ENCODE assay signal across 16 cellular contexts in genomic region chr11:10506013-10506370, GRCh38. TPM values are rescaled to one million over a fixed set of nuclear protein-coding genes. Genes with fewer than 3 reads are reported as not detected.
DNase-seq lines count a peak whose midpoint lies in the region; ATAC-seq and TF ChIP-seq lines count a peak whose summit lies in the region.
"Had no signal": no experiment of that assay in that cellular context is flagged by ENCODE, and none has a peak within 500 bp of the region (broad histone marks: within the 10 kb centered on the region; RNA-seq: fewer than 3 reads in every experiment).

No MANE protein-coding gene starts in this region.

- H3K9me3 ChIP-seq in upper lobe of left lung = no peaks in the 10 kb centered on the region
- no peaks in the 10 kb centered on the region for H3K9me3 ChIP-seq in T-helper 17 cell (ENCODE audit: control insufficient read depth, low read length, poor library complexity, severe bottlenecking)
- H3K9me3 ChIP-seq: SK-N-SH had no signal

- TF ChIP-seq EP300 in upper lobe of left lung (IDR thresholded peaks at IDR 0.05) = no peak

- H3K27me3 ChIP-seq in upper lobe of left lung = no peaks in the 10 kb centered on the region

- H3K27ac Mint-ChIP-seq in T-helper 17 cell = no peak overlapping the region

- H3K4me3 Mint-ChIP-seq in T-helper 17 cell = no peak overlapping the region

- H3K4me1 Mint-ChIP-seq in T-helper 17 cell = no peaks in the 10 kb centered on the region

- DNase-seq in RWPE1 (ENCODE audit: low spot score) (peak; percentile 54), choroid plexus epithelial cell (ENCODE audit: low read depth) (peak; percentile 9), kidney tubule cell (ENCODE audit: low spot score) (peak; percentile 33), upper lobe of left lung (no peak), T-helper 17 cell (no peak), NCI-H82 (lab: John Stamatoyannopoulos, UW) (no peak), HT-29 (ENCODE audit: low spot score) (no peak)
- DNase-seq: COR-L47, EL, MM.1S, NCI-H1092 treated with DMSO at 0.1 percent for 48 hours, NCI-H187, PC-9, SHP77, SK-N-SH had no signal

- H3K36me3 ChIP-seq in upper lobe of left lung = peaks cover 0 to 16% (median 6%) of the 10 kb centered on the region in 4 donors

- H3K36me3 Mint-ChIP-seq in T-helper 17 cell (ENCODE audit: low read depth) = no peaks in the 10 kb centered on the region

- CTCF ChIA-PET in RWPE1 (lab: Yijun Ruan, JAX) = interaction anchor here (0.7 kb wide), 1 partner anchor 10 kb away, joined by 3 read pairs; no protein-coding TSS in a partner anchor

- peaks cover 3 to 8% (median 5%) of the 10 kb centered on the region in 4 donors for H3K4me1 ChIP-seq in upper lobe of left lung

- H3K27ac ChIP-seq in RWPE1 (no peak overlapping the region), upper lobe of left lung (peak overlapping the region in 3 of 4 donors; percentile 7 to 76 (median 51))
- H3K27ac ChIP-seq: KMS-11, PC-9 had no signal

- ATAC-seq in upper lobe of left lung (ENCODE audit: low FRiP score in 2 of 2) (no peak), T-helper 17 cell (no peak)

- no peak overlapping the region for H3K4me3 ChIP-seq in choroid plexus epithelial cell (ENCODE audit: low read depth, low read length)
- H3K4me3 ChIP-seq in upper lobe of left lung = no peak overlapping the region
- H3K4me3 ChIP-seq: PC-9 had no signal

- TF ChIP-seq CTCF in RWPE1 (conservative IDR thresholded peaks at IDR 0.05; ENCODE audit: low read depth) = no peak
- TF ChIP-seq CTCF in choroid plexus epithelial cell (conservative IDR thresholded peaks at IDR 0.05; ENCODE audit: low read depth, low read length) = no peak
- TF ChIP-seq CTCF in upper lobe of left lung (IDR thresholded peaks at IDR 0.05) = no peak

- POLR2A ChIA-PET in RWPE1 (lab: Yijun Ruan, JAX; ENCODE audit: low non-redundant PET) = no interaction called here

- TF ChIP-seq POLR2A in upper lobe of left lung (IDR thresholded peaks at IDR 0.05) = no peak

- H3K27me3 Mint-ChIP-seq in T-helper 17 cell = no peaks in the 10 kb centered on the region

RNA-seq across cellular contexts. Expression of gene RNF141, which starts 35.0 kb away (rescaled TPM):
- total RNA-seq in upper lobe of left lung (10 to 100 TPM; 13.2 to 74.6 (median 43.1) TPM), T-helper 17 cell (10 to 100 TPM; 12.8 to 13.6 TPM)
- 10.1 and 11.7 TPM in 2 replicates for total RNA-seq in HT-29 (2014; rRNA removed; shearing (Covaris generic))

RNA-seq across cellular contexts. Expression of gene AMPD3, which starts 50.9 kb away (rescaled TPM):
- 10 to 100 TPM in 2 of 6 donors, 1 to 10 TPM in 4; 5.4 to 49.2 (median 9.3) TPM for total RNA-seq in upper lobe of left lung
- total RNA-seq in T-helper 17 cell = 10 to 100 TPM; 16.8 to 20.2 TPM
- 6.3 and 10.4 TPM in 2 replicates for total RNA-seq in HT-29 (2014; rRNA removed; shearing (Covaris generic))

Comparison
In these comparisons a context has a peak if more than half of its experiments do, and no peak if none do; other contexts are left out.
1. DNase-seq: peak in RWPE1 (single experiment), choroid plexus epithelial cell (single experiment) and kidney tubule cell (single experiment); none in upper lobe of left lung (0 of 2), T-helper 17 cell (0 of 3), NCI-H82 (single experiment) and HT-29 (single experiment).